In genomic region chr14:64937821-64938193, GRCh38 we compare ENCODE assay signal across 9 cellular contexts. TPM values are rescaled to one million over a fixed set of nuclear protein-coding genes. Genes with fewer than 3 reads are reported as not detected.
A peak's percentile ranks its signal among the peaks of the same experiment; 100 is the strongest.
DNase-seq lines count a peak whose midpoint lies in the region; ATAC-seq, FAIRE-seq and TF ChIP-seq lines count a peak whose summit lies in the region.
"Had no signal": no experiment of that assay in that cellular context is flagged by ENCODE, and none has a peak within 500 bp of the region (broad histone marks: within the 10 kb centered on the region; RNA-seq: fewer than 3 reads in every experiment).

No MANE protein-coding gene starts in this region.

- 56% methylated on average over 1 of the region's 1 CpG for WGBS in HepG2 (ENCODE audit: low lambda C conversion rate)

- no peaks in the 10 kb centered on the region for H3K9me3 Mint-ChIP-seq in astrocyte (ENCODE audit: unreplicated experiment)
- H3K9me3 Mint-ChIP-seq: T-cell had no signal

- H3K36me3 Mint-ChIP-seq in astrocyte (ENCODE audit: low read depth, unreplicated experiment), result peaks cover 5% of the 10 kb centered on the region

- 0 out of 4 replicates have a peak, but pooled peaks of 1 of the 2 experiments have one; percentile 34 for TF ChIP-seq POLR2A in HepG2 (IDR thresholded peaks at IDR 0.05; ENCODE audit: insufficient read depth in 1 of 2, low read depth in 2 of 2, low read length in 2 of 2)

- H3K4me2 ChIP-seq in astrocyte (ENCODE audit: low read length), result no peak overlapping the region
- no peak overlapping the region for H3K4me2 ChIP-seq in HepG2 (ENCODE audit: low read depth, low read length)

- no peak overlapping the region for H3K27ac ChIP-seq in AG04450 (ENCODE audit: low read depth, low read length)
- no peak overlapping the region for H3K27ac ChIP-seq in astrocyte (ENCODE audit: low read depth, low read length)
- peak overlapping the region; percentile 0 for H3K27ac ChIP-seq in HepG2 (ENCODE audit: extremely low read length, insufficient read depth, low read length)

- TF ChIP-seq CTCF in AG04450 (IDR thresholded peaks at IDR 0.05; ENCODE audit: low read depth, low read length), result peak; percentile 42
- peak; percentile 17 for TF ChIP-seq CTCF in HFF-Myc (IDR thresholded peaks at IDR 0.05; ENCODE audit: low read depth, low read length, missing control alignments)
- peak; percentile 32 for TF ChIP-seq CTCF in astrocyte (IDR thresholded peaks at IDR 0.05; ENCODE audit: insufficient read depth, low read depth, low read length)
- peak; percentile 73 for TF ChIP-seq CTCF in HepG2 (CRISPR knock-in tag; IDR thresholded peaks at IDR 0.05)

- TF ChIP-seq EP300 in HepG2 (IDR thresholded peaks at IDR 0.05; ENCODE audit: low read depth in 2 of 2, low read length in 2 of 2), result no peak
- no peak for TF ChIP-seq EP300 in HepG2 (CRISPR knock-in tag; IDR thresholded peaks at IDR 0.05; ENCODE audit: borderline replicate concordance)

- H3K4me1 ChIP-seq in astrocyte (ENCODE audit: insufficient read depth, low read length), result no peaks in the 10 kb centered on the region
- peaks cover 63% of the 10 kb centered on the region for H3K4me1 ChIP-seq in HepG2 (ENCODE audit: insufficient read depth, low read length)

- H3K9me3 ChIP-seq in AG04450 (ENCODE audit: control insufficient read depth, insufficient read depth, low read length) (no peaks in the 10 kb centered on the region), astrocyte (ENCODE audit: insufficient read depth, low read depth, low read length) (no peaks in the 10 kb centered on the region), HepG2 (ENCODE audit: low read length) (no peaks in the 10 kb centered on the region)

- in situ Hi-C loops in HepG2 (cut with HindIII; ENCODE audit: extremely low pct_ligation_motif_present, low pct_unique_long_range_greater_than_20kb), result no loop called here

- H2AFZ ChIP-seq in astrocyte (ENCODE audit: low read depth, low read length) (no peak overlapping the region), HepG2 (ENCODE audit: low read length) (no peak overlapping the region)

- DNase-seq in AG04450 (ENCODE audit: low read depth, low spot score) (no peak), HFF-Myc (ENCODE audit: extremely low read depth, low read depth) (no peak), astrocyte (ENCODE audit: low read depth) (no peak), HepG2 (ENCODE audit: low spot score) (peak; percentile 63), hepatic stellate cell (ENCODE audit: low spot score) (no peak), H4 (ENCODE audit: low spot score) (no peak)
- DNase-seq: T-cell had no signal

- no peaks in the 10 kb centered on the region for H3K27me3 Mint-ChIP-seq in astrocyte (ENCODE audit: low read depth, unreplicated experiment)
- H3K27me3 Mint-ChIP-seq: T-cell had no signal

- H3K27ac Mint-ChIP-seq in astrocyte (ENCODE audit: unreplicated experiment), result no peak overlapping the region

- peak; percentile 34; the same call in 1 of the 2 replicates for TF ChIP-seq RAD21 in HepG2 (CRISPR knock-in tag; IDR thresholded peaks at IDR 0.05)

- H3K9ac ChIP-seq in astrocyte (ENCODE audit: low read length) (no peak overlapping the region), HepG2 (ENCODE audit: insufficient read depth, low read depth, low read length) (no peak overlapping the region)

- H3K4me1 Mint-ChIP-seq in astrocyte (ENCODE audit: low read depth, unreplicated experiment), result peaks cover 2% of the 10 kb centered on the region

- H3K79me2 ChIP-seq in astrocyte (ENCODE audit: insufficient read depth, low read length) (no peaks in the 10 kb centered on the region), HepG2 (ENCODE audit: insufficient read depth, low read length) (peaks cover 28% of the 10 kb centered on the region)

- CTCF ChIA-PET in AG04450 (lab: Charles Lee) (interaction anchor here (1.1 to 1.3 kb wide), 2 partner anchors 82 to 114 kb away, joined by 4 to 7 read pairs; no protein-coding TSS in a partner anchor), HepG2 (lab: Yijun Ruan, JAX; ENCODE audit: low intra/inter-chr PET ratio, low total read pairs) (interaction anchor here (1.3 kb wide), 1 partner anchor 115 kb away, joined by 3 read pairs; no protein-coding TSS in a partner anchor)

- no peak for FAIRE-seq in astrocyte (lab: Jason Lieb, UNC)
- FAIRE-seq in HepG2 (lab: Jason Lieb, UNC), result peak; percentile 64

- H4K20me1 ChIP-seq in astrocyte (ENCODE audit: insufficient read depth, low read length) (peaks cover 27% of the 10 kb centered on the region), HepG2 (ENCODE audit: insufficient read depth, low read length) (no peaks in the 10 kb centered on the region; the same call in 1 of the 2 replicates)

- POLR2A ChIA-PET in AG04450 (lab: Yijun Ruan, JAX) (no interaction called here), HepG2 (lab: Yijun Ruan, JAX) (interaction anchor here (1.2 to 2.6 kb wide), 3 partner anchors 11 to 550 kb away, joined by 3 to 31 read pairs (median 4); partner anchors contain the start of gene FNTB)

- no peaks in the 10 kb centered on the region for H3K27me3 ChIP-seq in AG04450 (ENCODE audit: control insufficient read depth, insufficient read depth, low read length)
- H3K27me3 ChIP-seq in astrocyte (ENCODE audit: insufficient read depth, low read length), result no peaks in the 10 kb centered on the region
- H3K27me3 ChIP-seq in HepG2 (ENCODE audit: control insufficient read depth in 1 of 2, insufficient read depth in 2 of 2, low read length in 2 of 2), result no peaks in the 10 kb centered on the region; a peak in 1 of 5 replicates

- peak; percentile 18 for ATAC-seq in HepG2
- no peak for ATAC-seq in GM19351 (IDR thresholded peaks at IDR 0.05; ENCODE audit: unreplicated experiment)
- ATAC-seq in HG02852 (IDR thresholded peaks at IDR 0.05; ENCODE audit: unreplicated experiment), result no peak
- ATAC-seq: T-cell had no signal

- H3K4me3 ChIP-seq in AG04450 (ENCODE audit: low read depth, low read length) (no peak overlapping the region), HFF-Myc (replicated peaks; ENCODE audit: low read depth, low read length) (no peak overlapping the region), astrocyte (ENCODE audit: insufficient read depth, low read depth, low read length) (no peak overlapping the region), HepG2 (replicated peaks in 1 of 3; ENCODE audit: insufficient read depth in 1 of 3, low read depth in 2 of 3, low read length in 3 of 3) (no peak overlapping the region)

- no peak overlapping the region for H3K4me3 Mint-ChIP-seq in astrocyte (ENCODE audit: unreplicated experiment)
- H3K4me3 Mint-ChIP-seq: T-cell had no signal

- intact Hi-C loops in HepG2 (cut with micrococcal nuclease; ENCODE audit: unreplicated experiment), result loop anchor here (1.0 to 10.0 kb wide), 2 partner anchors 24 to 233 kb away; partner anchors contain the start of genes CHURC1 and PLEKHG3

- BruUV-seq in HepG2 (replicated peaks; lab: Mats Ljungman, UMichigan), result no TSS peak

- H3K36me3 ChIP-seq in astrocyte (ENCODE audit: insufficient read depth, low read length) (peaks cover 6% of the 10 kb centered on the region), HepG2 (replicated peaks in 1 of 2; ENCODE audit: control insufficient read depth in 1 of 2, insufficient read depth in 2 of 2, low read length in 2 of 2) (peaks cover 3 to 8% of the 10 kb centered on the region in 2 experiments; a peak in 4 of 5 replicates)

RNA-seq across cellular contexts. Expression of gene GPX2, which starts 4.7 kb away (rescaled TPM):
- polyA plus RNA-seq in AG04450 (2011; rRNA removed) (1.3 TPM in 1 of 2 replicates, not detected in the other), HepG2 (2011; rRNA removed) (417 and 526 TPM in 2 replicates)
- 0.28 TPM in 1 of 2 replicates, not detected in the other for polyA minus RNA-seq in AG04450 (2011; rRNA and poly(A)+ RNA removed)
- total RNA-seq in astrocyte (not detected in 2 replicates), HepG2 (2016; rRNA removed; fragmentation: Illumina TruSeq; extraction: Trizol) (674 and 839 TPM in 2 replicates)
- total RNA-seq in HepG2 (2016; cell fraction: cytosol; rRNA removed; fragmentation: Illumina TruSeq; extraction: Trizol; ENCODE audit: low read depth), result 242 and 256 TPM in 2 replicates
- total RNA-seq in HepG2 (2016; cell fraction: insoluble cytoplasmic fraction; rRNA removed; fragmentation: Illumina TruSeq; extraction: Trizol), result 663 and 874 TPM in 2 replicates
- total RNA-seq in HepG2 (2016; cell fraction: membrane; rRNA removed; fragmentation: Illumina TruSeq; extraction: Trizol), result 629 and 636 TPM in 2 replicates
- total RNA-seq in HepG2 (2016; cell fraction: nucleus; rRNA removed; fragmentation: Illumina TruSeq; extraction: Trizol), result 227 and 238 TPM in 2 replicates
- 451 and 581 TPM in 2 replicates for polyA plus RNA-seq in HepG2 (2011; cell fraction: cytosol; rRNA removed)
- polyA plus RNA-seq in HepG2 (2011; cell fraction: nucleus; rRNA removed), result 112 and 118 TPM in 2 replicates
- polyA plus RNA-seq in HepG2 (2012), result 77.6 and 217 TPM in 2 replicates
- 401 and 422 TPM in 2 replicates for polyA plus RNA-seq in HepG2 (2016; cell fraction: cytosol; fragmentation: Illumina TruSeq; extraction: Trizol; ENCODE audit: low read depth)
- polyA plus RNA-seq in HepG2 (2016; cell fraction: insoluble cytoplasmic fraction; fragmentation: Illumina TruSeq; extraction: Trizol; ENCODE audit: low read depth), result 1,459 and 1,539 TPM in 2 replicates
- polyA plus RNA-seq in HepG2 (2016; cell fraction: membrane; fragmentation: Illumina TruSeq; extraction: Trizol; ENCODE audit: low read depth), result 928 and 1,086 TPM in 2 replicates
- polyA plus RNA-seq in HepG2 (2016; cell fraction: nucleus; fragmentation: Illumina TruSeq; extraction: Trizol; ENCODE audit: insufficient read depth, low read depth), result 560 and 646 TPM in 2 replicates
- polyA minus RNA-seq in HepG2 (2011; rRNA and poly(A)+ RNA removed; ENCODE audit: low replicate concordance), result 0.26 and 308 TPM in 2 replicates
- 48.7 and 61.2 TPM in 2 replicates for polyA minus RNA-seq in HepG2 (2011; cell fraction: cytosol; rRNA and poly(A)+ RNA removed)
- 37.3 and 43.0 TPM in 2 replicates for polyA minus RNA-seq in HepG2 (2011; cell fraction: nucleus; rRNA and poly(A)+ RNA removed)
- total RNA-seq in H4 (2014; rRNA removed; shearing (Covaris generic)), result not detected in 2 replicates

RNA-seq across cellular contexts. Expression of gene CHURC1, which starts 23.6 kb away (rescaled TPM):
- 85.2 and 113 TPM in 2 replicates for polyA plus RNA-seq in AG04450 (2011; rRNA removed)
- 40.4 and 51.6 TPM in 2 replicates for polyA minus RNA-seq in AG04450 (2011; rRNA and poly(A)+ RNA removed)
- total RNA-seq in astrocyte, result 45.3 and 48.1 TPM in 2 replicates
- total RNA-seq in HepG2 (2016; rRNA removed; fragmentation: Illumina TruSeq; extraction: Trizol), result 72.1 and 74.4 TPM in 2 replicates
- 16.5 and 18.5 TPM in 2 replicates for total RNA-seq in HepG2 (2016; cell fraction: cytosol; rRNA removed; fragmentation: Illumina TruSeq; extraction: Trizol; ENCODE audit: low read depth)
- 75.0 and 76.5 TPM in 2 replicates for total RNA-seq in HepG2 (2016; cell fraction: insoluble cytoplasmic fraction; rRNA removed; fragmentation: Illumina TruSeq; extraction: Trizol)
- total RNA-seq in HepG2 (2016; cell fraction: membrane; rRNA removed; fragmentation: Illumina TruSeq; extraction: Trizol), result 23.3 and 30.6 TPM in 2 replicates
- 35.7 and 40.9 TPM in 2 replicates for total RNA-seq in HepG2 (2016; cell fraction: nucleus; rRNA removed; fragmentation: Illumina TruSeq; extraction: Trizol)
- 35.8 and 41.1 TPM in 2 replicates for polyA plus RNA-seq in HepG2 (2011; rRNA removed)
- polyA plus RNA-seq in HepG2 (2011; cell fraction: cytosol; rRNA removed), result 27.6 and 35.9 TPM in 2 replicates
- polyA plus RNA-seq in HepG2 (2011; cell fraction: nucleus; rRNA removed), result 20.8 and 25.4 TPM in 2 replicates
- polyA plus RNA-seq in HepG2 (2012), result 23.0 and 52.4 TPM in 2 replicates
- 22.9 and 25.5 TPM in 2 replicates for polyA plus RNA-seq in HepG2 (2016; cell fraction: cytosol; fragmentation: Illumina TruSeq; extraction: Trizol; ENCODE audit: low read depth)
- 67.0 and 70.3 TPM in 2 replicates for polyA plus RNA-seq in HepG2 (2016; cell fraction: insoluble cytoplasmic fraction; fragmentation: Illumina TruSeq; extraction: Trizol; ENCODE audit: low read depth)
- polyA plus RNA-seq in HepG2 (2016; cell fraction: membrane; fragmentation: Illumina TruSeq; extraction: Trizol; ENCODE audit: low read depth), result 24.8 and 25.8 TPM in 2 replicates
- polyA plus RNA-seq in HepG2 (2016; cell fraction: nucleus; fragmentation: Illumina TruSeq; extraction: Trizol; ENCODE audit: insufficient read depth, low read depth), result 44.4 and 74.3 TPM in 2 replicates
- 6.9 and 33.8 TPM in 2 replicates for polyA minus RNA-seq in HepG2 (2011; rRNA and poly(A)+ RNA removed; ENCODE audit: low replicate concordance)
- 9.8 and 13.8 TPM in 2 replicates for polyA minus RNA-seq in HepG2 (2011; cell fraction: cytosol; rRNA and poly(A)+ RNA removed)
- polyA minus RNA-seq in HepG2 (2011; cell fraction: nucleus; rRNA and poly(A)+ RNA removed), result 40.3 and 42.6 TPM in 2 replicates
- 77.0 and 92.5 TPM in 2 replicates for total RNA-seq in H4 (2014; rRNA removed; shearing (Covaris generic))

RNA-seq across cellular contexts. Expression of gene RAB15, which starts 34.3 kb away (rescaled TPM):
- polyA plus RNA-seq in AG04450 (2011; rRNA removed) (11.0 and 11.1 TPM in 2 replicates), HepG2 (2011; rRNA removed) (7.4 and 12.3 TPM in 2 replicates)
- polyA minus RNA-seq in AG04450 (2011; rRNA and poly(A)+ RNA removed), result 7.5 and 8.2 TPM in 2 replicates
- total RNA-seq in astrocyte (32.1 and 36.3 TPM in 2 replicates), HepG2 (2016; rRNA removed; fragmentation: Illumina TruSeq; extraction: Trizol) (17.2 and 18.5 TPM in 2 replicates)
- total RNA-seq in HepG2 (2016; cell fraction: cytosol; rRNA removed; fragmentation: Illumina TruSeq; extraction: Trizol; ENCODE audit: low read depth), result 10.0 and 10.2 TPM in 2 replicates
- 15.0 and 19.2 TPM in 2 replicates for total RNA-seq in HepG2 (2016; cell fraction: insoluble cytoplasmic fraction; rRNA removed; fragmentation: Illumina TruSeq; extraction: Trizol)
- 28.0 and 32.7 TPM in 2 replicates for total RNA-seq in HepG2 (2016; cell fraction: membrane; rRNA removed; fragmentation: Illumina TruSeq; extraction: Trizol)
- 13.3 and 15.6 TPM in 2 replicates for total RNA-seq in HepG2 (2016; cell fraction: nucleus; rRNA removed; fragmentation: Illumina TruSeq; extraction: Trizol)
- polyA plus RNA-seq in HepG2 (2011; cell fraction: cytosol; rRNA removed), result 6.2 and 7.5 TPM in 2 replicates
- polyA plus RNA-seq in HepG2 (2011; cell fraction: nucleus; rRNA removed), result 33.9 and 49.5 TPM in 2 replicates
- 3.6 and 9.1 TPM in 2 replicates for polyA plus RNA-seq in HepG2 (2012)
- 12.4 and 12.5 TPM in 2 replicates for polyA plus RNA-seq in HepG2 (2016; cell fraction: cytosol; fragmentation: Illumina TruSeq; extraction: Trizol; ENCODE audit: low read depth)
- 18.7 and 21.4 TPM in 2 replicates for polyA plus RNA-seq in HepG2 (2016; cell fraction: insoluble cytoplasmic fraction; fragmentation: Illumina TruSeq; extraction: Trizol; ENCODE audit: low read depth)
- polyA plus RNA-seq in HepG2 (2016; cell fraction: membrane; fragmentation: Illumina TruSeq; extraction: Trizol; ENCODE audit: low read depth), result 29.3 and 32.2 TPM in 2 replicates
- polyA plus RNA-seq in HepG2 (2016; cell fraction: nucleus; fragmentation: Illumina TruSeq; extraction: Trizol; ENCODE audit: insufficient read depth, low read depth), result 31.6 and 35.1 TPM in 2 replicates
- 8.7 TPM in 1 of 2 replicates, not detected in the other for polyA minus RNA-seq in HepG2 (2011; rRNA and poly(A)+ RNA removed; ENCODE audit: low replicate concordance)
- 2.2 and 3.1 TPM in 2 replicates for polyA minus RNA-seq in HepG2 (2011; cell fraction: cytosol; rRNA and poly(A)+ RNA removed)
- polyA minus RNA-seq in HepG2 (2011; cell fraction: nucleus; rRNA and poly(A)+ RNA removed), result 4.0 and 8.6 TPM in 2 replicates
- 10.1 and 10.3 TPM in 2 replicates for total RNA-seq in H4 (2014; rRNA removed; shearing (Covaris generic))

RNA-seq across cellular contexts. Expression of gene FNTB, which starts 48.9 kb away (rescaled TPM):
- polyA plus RNA-seq in AG04450 (2011; rRNA removed) (17.3 and 20.2 TPM in 2 replicates), HepG2 (2011; rRNA removed) (23.6 and 25.5 TPM in 2 replicates)
- 31.3 and 40.5 TPM in 2 replicates for polyA minus RNA-seq in AG04450 (2011; rRNA and poly(A)+ RNA removed)
- total RNA-seq in astrocyte (19.9 and 20.0 TPM in 2 replicates), HepG2 (2016; rRNA removed; fragmentation: Illumina TruSeq; extraction: Trizol) (28.5 and 35.1 TPM in 2 replicates)
- 4.9 and 5.9 TPM in 2 replicates for total RNA-seq in HepG2 (2016; cell fraction: cytosol; rRNA removed; fragmentation: Illumina TruSeq; extraction: Trizol; ENCODE audit: low read depth)
- 26.2 and 34.3 TPM in 2 replicates for total RNA-seq in HepG2 (2016; cell fraction: insoluble cytoplasmic fraction; rRNA removed; fragmentation: Illumina TruSeq; extraction: Trizol)
- total RNA-seq in HepG2 (2016; cell fraction: membrane; rRNA removed; fragmentation: Illumina TruSeq; extraction: Trizol), result 13.9 and 14.8 TPM in 2 replicates
- 23.0 and 24.4 TPM in 2 replicates for total RNA-seq in HepG2 (2016; cell fraction: nucleus; rRNA removed; fragmentation: Illumina TruSeq; extraction: Trizol)
- 24.0 and 26.1 TPM in 2 replicates for polyA plus RNA-seq in HepG2 (2011; cell fraction: cytosol; rRNA removed)
- 23.4 and 27.7 TPM in 2 replicates for polyA plus RNA-seq in HepG2 (2011; cell fraction: nucleus; rRNA removed)
- polyA plus RNA-seq in HepG2 (2012), result 13.7 TPM in 2 replicates
- polyA plus RNA-seq in HepG2 (2016; cell fraction: cytosol; fragmentation: Illumina TruSeq; extraction: Trizol; ENCODE audit: low read depth), result 4.0 and 4.6 TPM in 2 replicates
- polyA plus RNA-seq in HepG2 (2016; cell fraction: insoluble cytoplasmic fraction; fragmentation: Illumina TruSeq; extraction: Trizol; ENCODE audit: low read depth), result 33.7 and 37.5 TPM in 2 replicates
- polyA plus RNA-seq in HepG2 (2016; cell fraction: membrane; fragmentation: Illumina TruSeq; extraction: Trizol; ENCODE audit: low read depth), result 7.5 and 8.8 TPM in 2 replicates
- polyA plus RNA-seq in HepG2 (2016; cell fraction: nucleus; fragmentation: Illumina TruSeq; extraction: Trizol; ENCODE audit: insufficient read depth, low read depth), result 23.4 and 28.9 TPM in 2 replicates
- polyA minus RNA-seq in HepG2 (2011; rRNA and poly(A)+ RNA removed; ENCODE audit: low replicate concordance), result 79.0 and 79.6 TPM in 2 replicates
- polyA minus RNA-seq in HepG2 (2011; cell fraction: cytosol; rRNA and poly(A)+ RNA removed), result 23.7 and 24.0 TPM in 2 replicates
- polyA minus RNA-seq in HepG2 (2011; cell fraction: nucleus; rRNA and poly(A)+ RNA removed), result 29.1 and 37.9 TPM in 2 replicates
- 5.7 and 15.9 TPM in 2 replicates for total RNA-seq in H4 (2014; rRNA removed; shearing (Covaris generic))

RNA-seq across cellular contexts. Expression of gene SPTB, which starts 58.1 kb away (rescaled TPM):
- 0.01 TPM in 1 of 2 replicates, not detected in the other for polyA plus RNA-seq in AG04450 (2011; rRNA removed)
- polyA minus RNA-seq in AG04450 (2011; rRNA and poly(A)+ RNA removed), result 0.09 TPM in 1 of 2 replicates, not detected in the other
- 0.32 and 0.43 TPM in 2 replicates for total RNA-seq in astrocyte
- 0.02 TPM in 1 of 2 replicates, not detected in the other for total RNA-seq in HepG2 (2016; rRNA removed; fragmentation: Illumina TruSeq; extraction: Trizol)
- not detected in 2 replicates for total RNA-seq in HepG2 (2016; cell fraction: cytosol; rRNA removed; fragmentation: Illumina TruSeq; extraction: Trizol; ENCODE audit: low read depth)
- 0.02 TPM in 1 of 2 replicates, not detected in the other for total RNA-seq in HepG2 (2016; cell fraction: insoluble cytoplasmic fraction; rRNA removed; fragmentation: Illumina TruSeq; extraction: Trizol)
- not detected in 2 replicates for total RNA-seq in HepG2 (2016; cell fraction: membrane; rRNA removed; fragmentation: Illumina TruSeq; extraction: Trizol)
- total RNA-seq in HepG2 (2016; cell fraction: nucleus; rRNA removed; fragmentation: Illumina TruSeq; extraction: Trizol), result not detected in 2 replicates
- 0.01 TPM in 1 of 2 replicates, not detected in the other for polyA plus RNA-seq in HepG2 (2011; rRNA removed)
- not detected in 2 replicates for polyA plus RNA-seq in HepG2 (2011; cell fraction: cytosol; rRNA removed)
- not detected in 2 replicates for polyA plus RNA-seq in HepG2 (2011; cell fraction: nucleus; rRNA removed)
- not detected in 2 replicates for polyA plus RNA-seq in HepG2 (2012)
- not detected in 2 replicates for polyA plus RNA-seq in HepG2 (2016; cell fraction: cytosol; fragmentation: Illumina TruSeq; extraction: Trizol; ENCODE audit: low read depth)
- not detected in 2 replicates for polyA plus RNA-seq in HepG2 (2016; cell fraction: insoluble cytoplasmic fraction; fragmentation: Illumina TruSeq; extraction: Trizol; ENCODE audit: low read depth)
- not detected in 2 replicates for polyA plus RNA-seq in HepG2 (2016; cell fraction: membrane; fragmentation: Illumina TruSeq; extraction: Trizol; ENCODE audit: low read depth)
- not detected in 2 replicates for polyA plus RNA-seq in HepG2 (2016; cell fraction: nucleus; fragmentation: Illumina TruSeq; extraction: Trizol; ENCODE audit: insufficient read depth, low read depth)
- 0.28 TPM in 1 of 2 replicates, not detected in the other for polyA minus RNA-seq in HepG2 (2011; rRNA and poly(A)+ RNA removed; ENCODE audit: low replicate concordance)
- polyA minus RNA-seq in HepG2 (2011; cell fraction: cytosol; rRNA and poly(A)+ RNA removed), result not detected in 2 replicates
- not detected in 2 replicates for polyA minus RNA-seq in HepG2 (2011; cell fraction: nucleus; rRNA and poly(A)+ RNA removed)
- total RNA-seq in H4 (2014; rRNA removed; shearing (Covaris generic)), result 0.02 and 0.04 TPM in 2 replicates

Comparison
In these comparisons a context has a peak if more than half of its experiments do, and no peak if none do; other contexts are left out.
1. CTCF ChIP-seq: peak in every context shown above with its lines; median percentile 73 in HepG2; 42 in AG04450; 32 in astrocyte; 17 in HFF-Myc.
2. RNA of gene GPX2, which starts 4.7 kb away (total RNA-seq): 227 to 874 TPM in HepG2; not detected in astrocyte and not detected in H4; every median in the first group is over 100 times any median in the second.